2 cellular contexts compared by ENCODE assay signal in genomic region chr3:65721386-65721785, GRCh38.
TF ChIP-seq lines count a peak whose summit lies in the region.

No MANE protein-coding gene starts in this region.

TF ChIP-seq in GM23338, 12 proteins besides CTCF, POLR2A, EP300 and RAD21 (continued from another document):
- TF ChIP-seq ZNF114 (CRISPR knock-in tag; IDR thresholded peaks at IDR 0.05) (no peak), EZH2 (IDR thresholded peaks at IDR 0.05; ENCODE audit: low read depth, unreplicated experiment) (no peak), CREB1 (CRISPR knock-in tag; IDR thresholded peaks at IDR 0.05; ENCODE audit: low read depth) (no peak), ZNF462 (CRISPR knock-in tag; IDR thresholded peaks at IDR 0.05) (no peak), EZH2phosphoT487 (IDR thresholded peaks at IDR 0.05; ENCODE audit: unreplicated experiment) (no peak)
- TF ChIP-seq, protein P1, sequence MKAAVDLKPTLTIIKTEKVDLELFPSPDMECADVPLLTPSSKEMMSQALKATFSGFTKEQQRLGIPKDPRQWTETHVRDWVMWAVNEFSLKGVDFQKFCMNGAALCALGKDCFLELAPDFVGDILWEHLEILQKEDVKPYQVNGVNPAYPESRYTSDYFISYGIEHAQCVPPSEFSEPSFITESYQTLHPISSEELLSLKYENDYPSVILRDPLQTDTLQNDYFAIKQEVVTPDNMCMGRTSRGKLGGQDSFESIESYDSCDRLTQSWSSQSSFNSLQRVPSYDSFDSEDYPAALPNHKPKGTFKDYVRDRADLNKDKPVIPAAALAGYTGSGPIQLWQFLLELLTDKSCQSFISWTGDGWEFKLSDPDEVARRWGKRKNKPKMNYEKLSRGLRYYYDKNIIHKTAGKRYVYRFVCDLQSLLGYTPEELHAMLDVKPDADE (IDR thresholded peaks at IDR 0.05): no peak

TF ChIP-seq in WTC11, 78 proteins besides CTCF, POLR2A, EP300 and RAD21 (continued from another document):
- TF ChIP-seq AR (CRISPR knock-in tag; IDR thresholded peaks at IDR 0.05): no peak
- no peak for TF ChIP-seq TEAD4 (CRISPR knock-in tag; IDR thresholded peaks at IDR 0.05)
- no peak for TF ChIP-seq FOXK1 (CRISPR knock-in tag; IDR thresholded peaks at IDR 0.05)
- no peak for TF ChIP-seq FOXP1 (CRISPR knock-in tag; IDR thresholded peaks at IDR 0.05; ENCODE audit: borderline replicate concordance)
- TF ChIP-seq TP53 (CRISPR knock-in tag; IDR thresholded peaks at IDR 0.05): no peak
TF ChIP-seq in WTC11: peak in this region for 0.
